Comparison of ENCODE assay signal across 7 cellular contexts in the genomic region with DNA sequence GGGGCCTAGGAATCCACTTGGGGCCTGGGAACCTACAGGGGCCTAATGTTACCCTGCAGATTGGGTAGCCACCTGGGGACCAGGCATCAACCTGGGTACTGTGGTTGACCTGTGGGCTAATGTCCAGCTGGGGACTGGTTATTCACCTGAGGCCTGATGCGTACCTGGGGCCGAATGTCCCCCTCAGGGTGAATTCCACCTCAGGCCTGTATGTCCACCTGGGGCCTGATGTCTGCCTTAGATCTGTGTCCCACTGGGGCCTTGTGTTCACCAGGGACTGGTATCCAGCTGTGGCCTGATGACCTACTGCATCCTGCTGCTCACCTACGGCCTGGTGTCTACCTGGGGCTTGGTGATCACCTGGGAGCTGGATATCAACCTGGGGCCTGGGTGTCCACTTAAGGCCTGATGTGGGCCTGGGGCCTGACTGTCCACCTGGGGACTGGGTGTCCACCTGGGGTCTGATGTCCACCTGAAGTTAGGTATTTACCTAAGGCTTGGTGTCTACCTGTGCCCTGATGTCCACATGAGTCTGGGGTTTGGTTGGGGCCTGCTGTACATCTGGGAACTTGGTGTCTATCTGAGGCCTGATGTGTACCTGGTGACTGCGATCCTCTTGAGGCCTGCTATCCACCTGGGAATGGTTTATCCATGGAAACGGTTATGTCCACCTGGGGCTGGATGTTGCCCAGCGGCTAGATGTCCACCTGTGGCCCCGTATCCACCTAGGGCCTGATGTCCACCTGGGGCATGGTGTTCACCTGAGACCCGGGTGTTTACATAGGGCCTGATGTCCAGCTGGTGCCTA.
DNase-seq lines count a peak whose midpoint lies in the region; ATAC-seq and TF ChIP-seq lines count a peak whose summit lies in the region.
"Not testable (repeated sequence)": the region's sequence is repeated elsewhere in the genome, so short reads cannot be mapped to it uniquely, and the experiment has no call there.

No MANE protein-coding gene starts in this region.

- H2BK12ac ChIP-seq in trophoblast cell (ENCODE audit: low read length) = not testable (repeated sequence)

- H3K79me1 ChIP-seq in trophoblast cell (ENCODE audit: low read length) = not testable (repeated sequence)

- H2AFZ ChIP-seq in trophoblast cell (ENCODE audit: insufficient read depth, low read length, poor library complexity) = not testable (repeated sequence)

- H2BK5ac ChIP-seq in trophoblast cell (ENCODE audit: low read depth, low read length, poor library complexity) = not testable (repeated sequence)

- H3K9me3 Mint-ChIP-seq in activated CD4-positive, alpha-beta T cell treated with anti-CD3 and anti-CD28 coated beads, Interleukin-2, amount 10 ng/mL, durations not matched to agents 24 days and 14 days; chondrocyte (ENCODE audit: low read depth); stimulated activated effector memory CD8-positive, alpha-beta T cell treated with anti-CD3 and anti-CD28 coated beads, Interleukin-12 subunit alpha, Interleukin-12 subunit beta, amount 100 ng/mL, for 72 hours: not testable (repeated sequence)

- H3K4ac ChIP-seq in trophoblast cell (ENCODE audit: low read depth, low read length) = not testable (repeated sequence)

- H3K27me3 Mint-ChIP-seq in activated CD4-positive, alpha-beta T cell treated with anti-CD3 and anti-CD28 coated beads, Interleukin-2, amount 10 ng/mL, durations not matched to agents 24 days and 14 days; chondrocyte (ENCODE audit: low read depth): not testable (repeated sequence)

- not testable (repeated sequence) for TF ChIP-seq CTCF in chondrocyte (IDR thresholded peaks at IDR 0.05)

- not testable (repeated sequence) for H3K23ac ChIP-seq in trophoblast cell (ENCODE audit: low read length)

- H3K4me2 ChIP-seq in trophoblast cell (ENCODE audit: low read length) = not testable (repeated sequence)

- H3K9me3 ChIP-seq in right cardiac atrium (ENCODE audit: control insufficient read depth, low read length) = not testable (repeated sequence)
- H3K9me3 ChIP-seq in trophoblast cell (ENCODE audit: insufficient read depth, low read depth, low read length) = peaks cover 32% of the 10 kb centered on the region

- H3K27ac ChIP-seq in right cardiac atrium (ENCODE audit: low read length); trophoblast cell (ENCODE audit: low read depth, low read length): not testable (repeated sequence)

- intact Hi-C loops in activated CD4-positive, alpha-beta T cell treated with anti-CD3 and anti-CD28 coated beads, Interleukin-2, amount 10 ng/mL, durations not matched to agents 24 days and 14 days (cut with micrococcal nuclease); Right ventricle myocardium inferior (cut with DNase I); right cardiac atrium (cut with DNase I): not testable (repeated sequence)

- H3K4me3 ChIP-seq in right cardiac atrium (ENCODE audit: low read length) = not testable (repeated sequence)
- peak overlapping the region; percentile 20 for H3K4me3 ChIP-seq in trophoblast cell (ENCODE audit: low read depth, low read length)

- H3K9ac ChIP-seq in trophoblast cell (ENCODE audit: low read length) = not testable (repeated sequence)

- H2AK5ac ChIP-seq in trophoblast cell (ENCODE audit: low read length) = not testable (repeated sequence)

- not testable (repeated sequence) for H3K14ac ChIP-seq in trophoblast cell (ENCODE audit: low read length)

- WGBS in right cardiac atrium = 81% methylated on average over 8 of the region's 8 CpGs
- WGBS in trophoblast cell (ENCODE audit: extremely low coverage, insufficient coverage, insufficient read length) = no CpG with 5 or more reads among the region's 8 CpGs

- H3K27me3 ChIP-seq in right cardiac atrium (ENCODE audit: control insufficient read depth, insufficient read depth); trophoblast cell (ENCODE audit: insufficient read depth, low read length): not testable (repeated sequence)

- H3K18ac ChIP-seq in trophoblast cell (ENCODE audit: low read length) = not testable (repeated sequence)

- not testable (repeated sequence) for H2BK120ac ChIP-seq in trophoblast cell (ENCODE audit: insufficient read depth, low read length, poor library complexity)

- DNase-seq in activated CD4-positive, alpha-beta T cell treated with anti-CD3 and anti-CD28 coated beads, Interleukin-2, amount 10 ng/mL, durations not matched to agents 24 days and 14 days = peak; percentile 55
- DNase-seq in chondrocyte (ENCODE audit: low spot score) (peak; percentile 94), Right ventricle myocardium inferior (ENCODE audit: missing footprints) (peak; percentile 52), right cardiac atrium (peak in 2 of 3 donors; percentile 36), mesenteric fat pad (ENCODE audit: low spot score) (peak; percentile 90)
- DNase-seq in trophoblast cell = not testable (repeated sequence)
- peak; percentile 7 to 50 for DNase-seq in stimulated activated effector memory CD8-positive, alpha-beta T cell treated with anti-CD3 and anti-CD28 coated beads, Interleukin-12 subunit alpha, Interleukin-12 subunit beta, amount 100 ng/mL, for 72 hours (ENCODE audit: low spot score in 2 of 2)

- H3K27ac Mint-ChIP-seq in activated CD4-positive, alpha-beta T cell treated with anti-CD3 and anti-CD28 coated beads, Interleukin-2, amount 10 ng/mL, durations not matched to agents 24 days and 14 days; chondrocyte (ENCODE audit: unreplicated experiment); stimulated activated effector memory CD8-positive, alpha-beta T cell treated with anti-CD3 and anti-CD28 coated beads, Interleukin-12 subunit alpha, Interleukin-12 subunit beta, amount 100 ng/mL, for 72 hours: not testable (repeated sequence)

- not testable (repeated sequence) for H3K79me2 ChIP-seq in trophoblast cell (ENCODE audit: control insufficient read depth, insufficient read depth, low read length, poor library complexity)

- not testable (repeated sequence) for H3K36me3 ChIP-seq in trophoblast cell (ENCODE audit: control insufficient read depth in 1 of 2, insufficient read depth in 2 of 2, low read length in 2 of 2)

- not testable (repeated sequence) for H3K36me3 Mint-ChIP-seq in activated CD4-positive, alpha-beta T cell treated with anti-CD3 and anti-CD28 coated beads, Interleukin-2, amount 10 ng/mL, durations not matched to agents 24 days and 14 days (ENCODE audit: low read depth); chondrocyte (ENCODE audit: low read depth); stimulated activated effector memory CD8-positive, alpha-beta T cell treated with anti-CD3 and anti-CD28 coated beads, Interleukin-12 subunit alpha, Interleukin-12 subunit beta, amount 100 ng/mL, for 72 hours

- not testable (repeated sequence) for H4K12ac ChIP-seq in trophoblast cell (ENCODE audit: low read depth, low read length)

- not testable (repeated sequence) for ATAC-seq in Right ventricle myocardium inferior; right cardiac atrium; stimulated activated effector memory CD8-positive, alpha-beta T cell treated with anti-CD3 and anti-CD28 coated beads, Interleukin-12 subunit alpha, Interleukin-12 subunit beta, amount 100 ng/mL, for 72 hours

- H3K4me1 Mint-ChIP-seq in activated CD4-positive, alpha-beta T cell treated with anti-CD3 and anti-CD28 coated beads, Interleukin-2, amount 10 ng/mL, durations not matched to agents 24 days and 14 days; chondrocyte (ENCODE audit: low read depth); stimulated activated effector memory CD8-positive, alpha-beta T cell treated with anti-CD3 and anti-CD28 coated beads, Interleukin-12 subunit alpha, Interleukin-12 subunit beta, amount 100 ng/mL, for 72 hours: not testable (repeated sequence)

- H3K4me3 Mint-ChIP-seq in activated CD4-positive, alpha-beta T cell treated with anti-CD3 and anti-CD28 coated beads, Interleukin-2, amount 10 ng/mL, durations not matched to agents 24 days and 14 days; chondrocyte (ENCODE audit: unreplicated experiment); stimulated activated effector memory CD8-positive, alpha-beta T cell treated with anti-CD3 and anti-CD28 coated beads, Interleukin-12 subunit alpha, Interleukin-12 subunit beta, amount 100 ng/mL, for 72 hours: not testable (repeated sequence)

- H4K91ac ChIP-seq in trophoblast cell (ENCODE audit: low read depth, low read length) = not testable (repeated sequence)

- not testable (repeated sequence) for H3K4me1 ChIP-seq in right cardiac atrium (ENCODE audit: control insufficient read depth, insufficient read depth, low read length); trophoblast cell (ENCODE audit: control insufficient read depth in 1 of 2, insufficient read depth in 2 of 2, low read length in 2 of 2)

- not testable (repeated sequence) for H4K8ac ChIP-seq in trophoblast cell (ENCODE audit: low read depth, low read length)
